In the genomic region with DNA sequence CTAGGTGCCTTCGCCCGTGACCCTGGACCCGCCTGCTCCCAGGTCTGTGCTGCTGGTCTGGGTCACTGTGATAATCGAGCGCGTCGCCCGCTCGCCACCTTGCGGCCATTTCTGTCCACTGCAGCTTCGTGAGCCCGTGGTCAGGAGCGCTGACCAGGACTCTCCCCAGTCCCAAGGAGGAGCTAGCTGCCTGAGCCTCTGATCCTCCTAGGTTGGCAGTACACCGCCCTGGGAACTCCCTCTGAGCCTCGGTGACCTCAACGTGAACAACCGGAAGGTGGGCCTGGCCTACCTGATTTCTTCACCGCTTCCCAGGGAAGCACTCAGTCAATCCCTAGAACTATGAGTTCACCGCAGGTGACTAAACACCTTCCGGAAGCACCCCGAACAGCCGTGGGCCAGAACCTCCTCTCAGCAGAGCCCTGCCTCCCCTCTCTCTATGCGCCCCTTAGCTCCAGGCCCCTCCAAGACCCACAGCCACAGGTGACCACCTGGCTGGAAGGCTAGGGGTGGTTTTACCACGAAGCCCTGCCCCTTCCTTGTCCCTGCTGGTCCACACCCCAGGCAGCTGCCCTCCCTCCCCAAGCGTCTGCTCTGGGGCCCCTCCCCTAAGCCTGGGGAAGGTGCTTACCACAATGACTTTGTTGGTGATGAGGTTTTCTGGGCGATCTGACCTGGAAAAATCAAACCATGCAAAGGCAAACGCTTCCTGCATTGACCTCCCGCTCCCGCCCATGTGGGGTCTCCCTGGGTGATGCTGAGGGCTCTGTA, we compare ENCODE assay signal across 8 cellular contexts. TPM values are rescaled to one million over a fixed set of nuclear protein-coding genes. Genes with fewer than 3 reads are reported as not detected.
DNase-seq lines count a peak whose midpoint lies in the region; ATAC-seq, FAIRE-seq and TF ChIP-seq lines count a peak whose summit lies in the region.

No MANE protein-coding gene starts in this region.

- no peaks in the 10 kb centered on the region for H3K36me3 ChIP-seq in CD8-positive, alpha-beta T cell (ENCODE audit: insufficient read depth, low read length)
- no peaks in the 10 kb centered on the region for H3K36me3 ChIP-seq in astrocyte (ENCODE audit: insufficient read depth, low read length)

- peaks cover 9% of the 10 kb centered on the region for H3K27me3 Mint-ChIP-seq in CD8-positive, alpha-beta T cell (ENCODE audit: low read depth)
- H3K27me3 Mint-ChIP-seq in astrocyte (ENCODE audit: low read depth, unreplicated experiment), result peaks cover 44% of the 10 kb centered on the region

- TF ChIP-seq CTCF in CD8-positive, alpha-beta T cell (IDR thresholded peaks at IDR 0.05), result peak; percentile 83
- TF ChIP-seq CTCF in HFF-Myc (IDR thresholded peaks at IDR 0.05; ENCODE audit: low read depth, low read length, missing control alignments), result peak; percentile 91
- peak; percentile 81 for TF ChIP-seq CTCF in astrocyte (IDR thresholded peaks at IDR 0.05; ENCODE audit: insufficient read depth, low read depth, low read length)

- H3K27ac Mint-ChIP-seq in CD8-positive, alpha-beta T cell, result no peak overlapping the region
- H3K27ac Mint-ChIP-seq in astrocyte (ENCODE audit: unreplicated experiment), result no peak overlapping the region

- no peak overlapping the region for H3K9ac ChIP-seq in astrocyte (ENCODE audit: low read length)

- H3K4me1 ChIP-seq in CD8-positive, alpha-beta T cell (ENCODE audit: insufficient read depth, low read length), result peaks cover 6% of the 10 kb centered on the region
- no peaks in the 10 kb centered on the region for H3K4me1 ChIP-seq in astrocyte (ENCODE audit: insufficient read depth, low read length)

- CTCF ChIA-PET in CD8-positive, alpha-beta T cell (lab: Charles Lee), result interaction anchor here (1.3 to 3.7 kb wide), 13 partner anchors 9 to 147 kb away, joined by 3 to 31 read pairs (median 5); partner anchors contain the start of gene PLA2G4D

- no peak overlapping the region for H3K4me2 ChIP-seq in astrocyte (ENCODE audit: low read length)

- peak in 6 of 7 experiments; percentile 14 to 67 (median 32) for DNase-seq in CD8-positive, alpha-beta T cell
- DNase-seq in HFF-Myc (ENCODE audit: extremely low read depth, low read depth) (no peak), SKM-1 (lab: John Stamatoyannopoulos, UW; ENCODE audit: unreplicated experiment) (peak; percentile 37), astrocyte (ENCODE audit: low read depth) (no peak), left ventricle myocardium superior (peak; percentile 77), retina (peak; percentile 91), NCI-H128 (lab: John Stamatoyannopoulos, UW; ENCODE audit: unreplicated experiment) (no peak)

- no peak overlapping the region for H3K4me3 Mint-ChIP-seq in CD8-positive, alpha-beta T cell
- no peak overlapping the region for H3K4me3 Mint-ChIP-seq in astrocyte (ENCODE audit: unreplicated experiment)

- intact Hi-C loops in CD8-positive, alpha-beta T cell (cut with DNase I, micrococcal nuclease), result loop anchor here (1.0 kb wide), 2 partner anchors 25 to 95 kb away; no protein-coding TSS in a partner anchor
- intact Hi-C loops in left ventricle myocardium superior (cut with micrococcal nuclease), result no loop called here

- FAIRE-seq in astrocyte (lab: Jason Lieb, UNC), result no peak

- ATAC-seq in CD8-positive, alpha-beta T cell, result peak; percentile 51
- ATAC-seq in left ventricle myocardium superior (peak; percentile 86), HG03097 (IDR thresholded peaks at IDR 0.05; ENCODE audit: low FRiP score, unreplicated experiment) (no peak)

- H3K4me3 ChIP-seq in CD8-positive, alpha-beta T cell (ENCODE audit: low read depth, low read length), result no peak overlapping the region
- no peak overlapping the region for H3K4me3 ChIP-seq in HFF-Myc (replicated peaks; ENCODE audit: low read depth, low read length)
- no peak overlapping the region for H3K4me3 ChIP-seq in astrocyte (ENCODE audit: insufficient read depth, low read depth, low read length)

- H2AFZ ChIP-seq in astrocyte (ENCODE audit: low read depth, low read length), result peak overlapping the region; percentile 20

- no peaks in the 10 kb centered on the region for H4K20me1 ChIP-seq in astrocyte (ENCODE audit: insufficient read depth, low read length)

- H3K27me3 ChIP-seq in CD8-positive, alpha-beta T cell (ENCODE audit: insufficient read depth, low read length), result no peaks in the 10 kb centered on the region
- peaks cover 21% of the 10 kb centered on the region for H3K27me3 ChIP-seq in astrocyte (ENCODE audit: insufficient read depth, low read length)

- no peaks in the 10 kb centered on the region for H3K36me3 Mint-ChIP-seq in CD8-positive, alpha-beta T cell
- peaks cover 1% of the 10 kb centered on the region for H3K36me3 Mint-ChIP-seq in astrocyte (ENCODE audit: low read depth, unreplicated experiment)

- no peaks in the 10 kb centered on the region for H3K9me3 Mint-ChIP-seq in CD8-positive, alpha-beta T cell
- peaks cover 3% of the 10 kb centered on the region for H3K9me3 Mint-ChIP-seq in astrocyte (ENCODE audit: unreplicated experiment)

- no peaks in the 10 kb centered on the region for H3K9me3 ChIP-seq in CD8-positive, alpha-beta T cell (ENCODE audit: low read length)
- H3K9me3 ChIP-seq in astrocyte (ENCODE audit: insufficient read depth, low read depth, low read length), result no peaks in the 10 kb centered on the region

- POLR2A ChIA-PET in CD8-positive, alpha-beta T cell (lab: Charles Lee), result no interaction called here

- no peak overlapping the region for H3K27ac ChIP-seq in CD8-positive, alpha-beta T cell (ENCODE audit: low read depth, low read length)
- no peak overlapping the region for H3K27ac ChIP-seq in astrocyte (ENCODE audit: low read depth, low read length)

- no peaks in the 10 kb centered on the region for H3K79me2 ChIP-seq in astrocyte (ENCODE audit: insufficient read depth, low read length)

- H3K4me1 Mint-ChIP-seq in CD8-positive, alpha-beta T cell (ENCODE audit: low read depth), result peaks cover 3% of the 10 kb centered on the region
- peaks cover 7% of the 10 kb centered on the region for H3K4me1 Mint-ChIP-seq in astrocyte (ENCODE audit: low read depth, unreplicated experiment)

RNA-seq across cellular contexts. Expression of gene PLA2G4D, which starts 9.7 kb away (rescaled TPM):
- not detected for total RNA-seq in CD8-positive, alpha-beta T cell
- total RNA-seq in astrocyte, result not detected in 2 replicates
- not detected for total RNA-seq in left ventricle myocardium superior

Comparison
In these comparisons a context has a peak if more than half of its experiments do, and no peak if none do; other contexts are left out.
1. DNase-seq: peak in CD8-positive, alpha-beta T cell (6 of 7), SKM-1 (single experiment), left ventricle myocardium superior (single experiment) and retina (single experiment); none in HFF-Myc (single experiment), astrocyte (single experiment) and NCI-H128 (single experiment).
2. Peak in every context shown above with its lines, with median percentiles within 50 percentile points of each other: CTCF ChIP-seq.